In the genomic region with DNA sequence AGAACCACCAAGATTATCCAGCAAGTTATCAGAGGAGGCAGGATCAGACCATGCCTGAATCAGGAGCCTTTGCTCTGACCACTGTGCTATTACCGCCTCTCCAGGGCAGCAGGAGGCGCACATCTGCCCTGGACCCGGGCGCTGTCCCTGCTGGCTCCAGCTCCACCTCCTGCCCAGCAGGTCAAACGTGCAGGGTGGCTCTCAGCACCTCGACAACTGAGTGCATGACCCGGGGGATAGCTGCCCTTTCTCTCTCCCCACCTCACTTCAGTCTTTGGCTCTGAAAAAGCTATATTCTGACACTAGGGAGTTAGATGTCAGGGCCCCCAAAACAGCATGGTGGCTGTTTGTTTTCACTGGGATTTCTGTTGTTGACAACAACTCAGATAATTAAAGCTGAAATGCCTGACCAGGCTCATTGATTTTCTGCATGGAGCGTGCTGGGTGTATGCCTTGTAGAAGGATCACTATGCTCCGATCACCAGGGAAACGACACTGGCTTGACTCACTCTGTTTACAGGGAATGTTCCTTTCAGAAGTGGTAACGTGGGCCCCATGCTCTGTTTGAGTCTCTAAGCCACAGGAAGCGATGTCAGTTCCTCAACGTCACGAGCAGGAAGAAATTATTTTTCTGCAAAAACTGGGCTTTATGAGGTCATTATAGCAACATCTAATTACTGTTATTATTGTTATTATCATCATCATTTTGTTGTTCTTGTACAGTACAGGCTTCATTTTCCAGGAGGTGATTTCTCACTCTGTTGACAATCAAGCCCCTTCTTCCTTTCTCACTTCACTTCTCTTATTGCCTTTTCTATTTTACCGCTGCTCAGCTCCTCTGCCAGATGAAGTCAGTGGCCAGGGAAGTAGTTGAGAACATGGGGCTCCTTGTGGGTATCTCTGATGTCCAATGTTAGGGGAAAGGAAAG, we compare ENCODE assay signal across 1 cellular context.
TF ChIP-seq lines count a peak whose summit lies in the region.

No MANE protein-coding gene starts in this region.

TF ChIP-seq in HepG2, 621 proteins besides CTCF, POLR2A, EP300 and RAD21 (continued from another document and continues in another):
- TF ChIP-seq, protein P1, sequence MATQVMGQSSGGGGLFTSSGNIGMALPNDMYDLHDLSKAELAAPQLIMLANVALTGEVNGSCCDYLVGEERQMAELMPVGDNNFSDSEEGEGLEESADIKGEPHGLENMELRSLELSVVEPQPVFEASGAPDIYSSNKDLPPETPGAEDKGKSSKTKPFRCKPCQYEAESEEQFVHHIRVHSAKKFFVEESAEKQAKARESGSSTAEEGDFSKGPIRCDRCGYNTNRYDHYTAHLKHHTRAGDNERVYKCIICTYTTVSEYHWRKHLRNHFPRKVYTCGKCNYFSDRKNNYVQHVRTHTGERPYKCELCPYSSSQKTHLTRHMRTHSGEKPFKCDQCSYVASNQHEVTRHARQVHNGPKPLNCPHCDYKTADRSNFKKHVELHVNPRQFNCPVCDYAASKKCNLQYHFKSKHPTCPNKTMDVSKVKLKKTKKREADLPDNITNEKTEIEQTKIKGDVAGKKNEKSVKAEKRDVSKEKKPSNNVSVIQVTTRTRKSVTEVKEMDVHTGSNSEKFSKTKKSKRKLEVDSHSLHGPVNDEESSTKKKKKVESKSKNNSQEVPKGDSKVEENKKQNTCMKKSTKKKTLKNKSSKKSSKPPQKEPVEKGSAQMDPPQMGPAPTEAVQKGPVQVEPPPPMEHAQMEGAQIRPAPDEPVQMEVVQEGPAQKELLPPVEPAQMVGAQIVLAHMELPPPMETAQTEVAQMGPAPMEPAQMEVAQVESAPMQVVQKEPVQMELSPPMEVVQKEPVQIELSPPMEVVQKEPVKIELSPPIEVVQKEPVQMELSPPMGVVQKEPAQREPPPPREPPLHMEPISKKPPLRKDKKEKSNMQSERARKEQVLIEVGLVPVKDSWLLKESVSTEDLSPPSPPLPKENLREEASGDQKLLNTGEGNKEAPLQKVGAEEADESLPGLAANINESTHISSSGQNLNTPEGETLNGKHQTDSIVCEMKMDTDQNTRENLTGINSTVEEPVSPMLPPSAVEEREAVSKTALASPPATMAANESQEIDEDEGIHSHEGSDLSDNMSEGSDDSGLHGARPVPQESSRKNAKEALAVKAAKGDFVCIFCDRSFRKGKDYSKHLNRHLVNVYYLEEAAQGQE (IDR thresholded peaks at IDR 0.05; ENCODE audit: borderline replicate concordance in 1 of 2, low read depth in 1 of 2, low read length in 2 of 2), result peak in 1 of 2 experiments; percentile 37; a peak in 1 of 4 replicates
- no peak for TF ChIP-seq MTA3 (CRISPR knock-in tag; IDR thresholded peaks at IDR 0.05)
- TF ChIP-seq, protein P2, sequence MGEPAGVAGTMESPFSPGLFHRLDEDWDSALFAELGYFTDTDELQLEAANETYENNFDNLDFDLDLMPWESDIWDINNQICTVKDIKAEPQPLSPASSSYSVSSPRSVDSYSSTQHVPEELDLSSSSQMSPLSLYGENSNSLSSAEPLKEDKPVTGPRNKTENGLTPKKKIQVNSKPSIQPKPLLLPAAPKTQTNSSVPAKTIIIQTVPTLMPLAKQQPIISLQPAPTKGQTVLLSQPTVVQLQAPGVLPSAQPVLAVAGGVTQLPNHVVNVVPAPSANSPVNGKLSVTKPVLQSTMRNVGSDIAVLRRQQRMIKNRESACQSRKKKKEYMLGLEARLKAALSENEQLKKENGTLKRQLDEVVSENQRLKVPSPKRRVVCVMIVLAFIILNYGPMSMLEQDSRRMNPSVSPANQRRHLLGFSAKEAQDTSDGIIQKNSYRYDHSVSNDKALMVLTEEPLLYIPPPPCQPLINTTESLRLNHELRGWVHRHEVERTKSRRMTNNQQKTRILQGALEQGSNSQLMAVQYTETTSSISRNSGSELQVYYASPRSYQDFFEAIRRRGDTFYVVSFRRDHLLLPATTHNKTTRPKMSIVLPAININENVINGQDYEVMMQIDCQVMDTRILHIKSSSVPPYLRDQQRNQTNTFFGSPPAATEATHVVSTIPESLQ (CRISPR knock-in tag; conservative IDR thresholded peaks at IDR 0.05), result no peak
- TF ChIP-seq ZNF264 (CRISPR knock-in tag; IDR thresholded peaks at IDR 0.05), result no peak
- TF ChIP-seq, protein P3, sequence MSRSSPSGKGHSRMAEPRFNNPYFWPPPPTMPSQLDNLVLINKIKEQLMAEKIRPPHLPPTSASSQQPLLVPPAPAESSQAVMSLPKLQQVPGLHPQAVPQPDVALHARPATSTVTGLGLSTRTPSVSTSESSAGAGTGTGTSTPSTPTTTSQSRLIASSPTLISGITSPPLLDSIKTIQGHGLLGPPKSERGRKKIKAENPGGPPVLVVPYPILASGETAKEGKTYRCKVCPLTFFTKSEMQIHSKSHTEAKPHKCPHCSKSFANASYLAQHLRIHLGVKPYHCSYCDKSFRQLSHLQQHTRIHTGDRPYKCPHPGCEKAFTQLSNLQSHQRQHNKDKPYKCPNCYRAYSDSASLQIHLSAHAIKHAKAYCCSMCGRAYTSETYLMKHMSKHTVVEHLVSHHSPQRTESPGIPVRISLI (CRISPR knock-in tag; IDR thresholded peaks at IDR 0.05; ENCODE audit: borderline replicate concordance), result no peak
- TF ChIP-seq GABPA (IDR thresholded peaks at IDR 0.05; ENCODE audit: low read depth, low read length), result no peak; the same call in 1 of the 2 replicates
- TF ChIP-seq GABPA (CRISPR knock-in tag; IDR thresholded peaks at IDR 0.05; ENCODE audit: low read depth), result peak; percentile 81
- no peak for TF ChIP-seq JUN (CRISPR knock-in tag; IDR thresholded peaks at IDR 0.05)
- no peak for TF ChIP-seq ZNF232 (CRISPR knock-in tag; IDR thresholded peaks at IDR 0.05; ENCODE audit: borderline replicate concordance)
- TF ChIP-seq CHD4 (IDR thresholded peaks at IDR 0.05; ENCODE audit: borderline replicate concordance, low read length), result no peak; the same call in 1 of the 2 replicates
- TF ChIP-seq KDM5B (CRISPR knock-in tag; IDR thresholded peaks at IDR 0.05; ENCODE audit: borderline replicate concordance), result peak; percentile 28; the same call in 1 of the 2 replicates
- TF ChIP-seq NCOA5 (CRISPR knock-in tag; IDR thresholded peaks at IDR 0.05), result no peak
- TF ChIP-seq CHD2 (IDR thresholded peaks at IDR 0.05; ENCODE audit: low read depth, low read length), result no peak
- TF ChIP-seq, protein P4, sequence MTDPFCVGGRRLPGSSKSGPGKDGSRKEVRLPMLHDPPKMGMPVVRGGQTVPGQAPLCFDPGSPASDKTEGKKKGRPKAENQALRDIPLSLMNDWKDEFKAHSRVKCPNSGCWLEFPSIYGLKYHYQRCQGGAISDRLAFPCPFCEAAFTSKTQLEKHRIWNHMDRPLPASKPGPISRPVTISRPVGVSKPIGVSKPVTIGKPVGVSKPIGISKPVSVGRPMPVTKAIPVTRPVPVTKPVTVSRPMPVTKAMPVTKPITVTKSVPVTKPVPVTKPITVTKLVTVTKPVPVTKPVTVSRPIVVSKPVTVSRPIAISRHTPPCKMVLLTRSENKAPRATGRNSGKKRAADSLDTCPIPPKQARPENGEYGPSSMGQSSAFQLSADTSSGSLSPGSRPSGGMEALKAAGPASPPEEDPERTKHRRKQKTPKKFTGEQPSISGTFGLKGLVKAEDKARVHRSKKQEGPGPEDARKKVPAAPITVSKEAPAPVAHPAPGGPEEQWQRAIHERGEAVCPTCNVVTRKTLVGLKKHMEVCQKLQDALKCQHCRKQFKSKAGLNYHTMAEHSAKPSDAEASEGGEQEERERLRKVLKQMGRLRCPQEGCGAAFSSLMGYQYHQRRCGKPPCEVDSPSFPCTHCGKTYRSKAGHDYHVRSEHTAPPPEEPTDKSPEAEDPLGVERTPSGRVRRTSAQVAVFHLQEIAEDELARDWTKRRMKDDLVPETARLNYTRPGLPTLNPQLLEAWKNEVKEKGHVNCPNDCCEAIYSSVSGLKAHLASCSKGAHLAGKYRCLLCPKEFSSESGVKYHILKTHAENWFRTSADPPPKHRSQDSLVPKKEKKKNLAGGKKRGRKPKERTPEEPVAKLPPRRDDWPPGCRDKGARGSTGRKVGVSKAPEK (CRISPR knock-in tag; IDR thresholded peaks at IDR 0.05; ENCODE audit: borderline replicate concordance), result no peak
- TF ChIP-seq ZNF709 (CRISPR knock-in tag; IDR thresholded peaks at IDR 0.05), result no peak
- no peak for TF ChIP-seq ZNF891 (CRISPR knock-in tag; IDR thresholded peaks at IDR 0.05)
- TF ChIP-seq ZNF274 (CRISPR knock-in tag; IDR thresholded peaks at IDR 0.05), result peak; percentile 96
- TF ChIP-seq ZEB1 (IDR thresholded peaks at IDR 0.05; ENCODE audit: insufficient replicate concordance, low read depth), result no peak
- TF ChIP-seq KLF12 (CRISPR knock-in tag; IDR thresholded peaks at IDR 0.05; ENCODE audit: borderline replicate concordance), result no peak
- TF ChIP-seq HDAC1 (CRISPR knock-in tag; IDR thresholded peaks at IDR 0.05), result peak; percentile 83; the same call in 1 of the 2 replicates
- peak; percentile 79 for TF ChIP-seq KDM2A (CRISPR knock-in tag; IDR thresholded peaks at IDR 0.05; ENCODE audit: borderline replicate concordance, low read depth)
- no peak for TF ChIP-seq KDM5A (IDR thresholded peaks at IDR 0.05; ENCODE audit: borderline replicate concordance, low read length)
- TF ChIP-seq ZFP36L2 (CRISPR knock-in tag; IDR thresholded peaks at IDR 0.05), result no peak
- TF ChIP-seq KAT8 (CRISPR knock-in tag; IDR thresholded peaks at IDR 0.05), result peak; percentile 33; the same call in 1 of the 2 replicates
- TF ChIP-seq, protein P5, sequence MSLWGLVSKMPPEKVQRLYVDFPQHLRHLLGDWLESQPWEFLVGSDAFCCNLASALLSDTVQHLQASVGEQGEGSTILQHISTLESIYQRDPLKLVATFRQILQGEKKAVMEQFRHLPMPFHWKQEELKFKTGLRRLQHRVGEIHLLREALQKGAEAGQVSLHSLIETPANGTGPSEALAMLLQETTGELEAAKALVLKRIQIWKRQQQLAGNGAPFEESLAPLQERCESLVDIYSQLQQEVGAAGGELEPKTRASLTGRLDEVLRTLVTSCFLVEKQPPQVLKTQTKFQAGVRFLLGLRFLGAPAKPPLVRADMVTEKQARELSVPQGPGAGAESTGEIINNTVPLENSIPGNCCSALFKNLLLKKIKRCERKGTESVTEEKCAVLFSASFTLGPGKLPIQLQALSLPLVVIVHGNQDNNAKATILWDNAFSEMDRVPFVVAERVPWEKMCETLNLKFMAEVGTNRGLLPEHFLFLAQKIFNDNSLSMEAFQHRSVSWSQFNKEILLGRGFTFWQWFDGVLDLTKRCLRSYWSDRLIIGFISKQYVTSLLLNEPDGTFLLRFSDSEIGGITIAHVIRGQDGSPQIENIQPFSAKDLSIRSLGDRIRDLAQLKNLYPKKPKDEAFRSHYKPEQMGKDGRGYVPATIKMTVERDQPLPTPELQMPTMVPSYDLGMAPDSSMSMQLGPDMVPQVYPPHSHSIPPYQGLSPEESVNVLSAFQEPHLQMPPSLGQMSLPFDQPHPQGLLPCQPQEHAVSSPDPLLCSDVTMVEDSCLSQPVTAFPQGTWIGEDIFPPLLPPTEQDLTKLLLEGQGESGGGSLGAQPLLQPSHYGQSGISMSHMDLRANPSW (CRISPR knock-in tag; IDR thresholded peaks at IDR 0.05; ENCODE audit: borderline replicate concordance), result no peak
- no peak for TF ChIP-seq ZNF567 (CRISPR knock-in tag; IDR thresholded peaks at IDR 0.05; ENCODE audit: borderline replicate concordance)
- TF ChIP-seq FOXC1 (CRISPR knock-in tag; IDR thresholded peaks at IDR 0.05; ENCODE audit: borderline replicate concordance), result no peak; the same call in 1 of the 2 replicates
- TF ChIP-seq JARID2 (CRISPR knock-in tag; IDR thresholded peaks at IDR 0.05; ENCODE audit: insufficient replicate concordance), result no peak
- TF ChIP-seq, protein P6, sequence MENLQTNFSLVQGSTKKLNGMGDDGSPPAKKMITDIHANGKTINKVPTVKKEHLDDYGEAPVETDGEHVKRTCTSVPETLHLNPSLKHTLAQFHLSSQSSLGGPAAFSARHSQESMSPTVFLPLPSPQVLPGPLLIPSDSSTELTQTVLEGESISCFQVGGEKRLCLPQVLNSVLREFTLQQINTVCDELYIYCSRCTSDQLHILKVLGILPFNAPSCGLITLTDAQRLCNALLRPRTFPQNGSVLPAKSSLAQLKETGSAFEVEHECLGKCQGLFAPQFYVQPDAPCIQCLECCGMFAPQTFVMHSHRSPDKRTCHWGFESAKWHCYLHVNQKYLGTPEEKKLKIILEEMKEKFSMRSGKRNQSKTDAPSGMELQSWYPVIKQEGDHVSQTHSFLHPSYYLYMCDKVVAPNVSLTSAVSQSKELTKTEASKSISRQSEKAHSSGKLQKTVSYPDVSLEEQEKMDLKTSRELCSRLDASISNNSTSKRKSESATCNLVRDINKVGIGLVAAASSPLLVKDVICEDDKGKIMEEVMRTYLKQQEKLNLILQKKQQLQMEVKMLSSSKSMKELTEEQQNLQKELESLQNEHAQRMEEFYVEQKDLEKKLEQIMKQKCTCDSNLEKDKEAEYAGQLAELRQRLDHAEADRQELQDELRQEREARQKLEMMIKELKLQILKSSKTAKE (CRISPR knock-in tag; IDR thresholded peaks at IDR 0.05; ENCODE audit: borderline replicate concordance), result peak; percentile 62
- TF ChIP-seq POLR2G (IDR thresholded peaks at IDR 0.05; ENCODE audit: low read depth, low read length), result no peak
- TF ChIP-seq ZNF7 (CRISPR knock-in tag; IDR thresholded peaks at IDR 0.05), result no peak
- TF ChIP-seq, protein P7, sequence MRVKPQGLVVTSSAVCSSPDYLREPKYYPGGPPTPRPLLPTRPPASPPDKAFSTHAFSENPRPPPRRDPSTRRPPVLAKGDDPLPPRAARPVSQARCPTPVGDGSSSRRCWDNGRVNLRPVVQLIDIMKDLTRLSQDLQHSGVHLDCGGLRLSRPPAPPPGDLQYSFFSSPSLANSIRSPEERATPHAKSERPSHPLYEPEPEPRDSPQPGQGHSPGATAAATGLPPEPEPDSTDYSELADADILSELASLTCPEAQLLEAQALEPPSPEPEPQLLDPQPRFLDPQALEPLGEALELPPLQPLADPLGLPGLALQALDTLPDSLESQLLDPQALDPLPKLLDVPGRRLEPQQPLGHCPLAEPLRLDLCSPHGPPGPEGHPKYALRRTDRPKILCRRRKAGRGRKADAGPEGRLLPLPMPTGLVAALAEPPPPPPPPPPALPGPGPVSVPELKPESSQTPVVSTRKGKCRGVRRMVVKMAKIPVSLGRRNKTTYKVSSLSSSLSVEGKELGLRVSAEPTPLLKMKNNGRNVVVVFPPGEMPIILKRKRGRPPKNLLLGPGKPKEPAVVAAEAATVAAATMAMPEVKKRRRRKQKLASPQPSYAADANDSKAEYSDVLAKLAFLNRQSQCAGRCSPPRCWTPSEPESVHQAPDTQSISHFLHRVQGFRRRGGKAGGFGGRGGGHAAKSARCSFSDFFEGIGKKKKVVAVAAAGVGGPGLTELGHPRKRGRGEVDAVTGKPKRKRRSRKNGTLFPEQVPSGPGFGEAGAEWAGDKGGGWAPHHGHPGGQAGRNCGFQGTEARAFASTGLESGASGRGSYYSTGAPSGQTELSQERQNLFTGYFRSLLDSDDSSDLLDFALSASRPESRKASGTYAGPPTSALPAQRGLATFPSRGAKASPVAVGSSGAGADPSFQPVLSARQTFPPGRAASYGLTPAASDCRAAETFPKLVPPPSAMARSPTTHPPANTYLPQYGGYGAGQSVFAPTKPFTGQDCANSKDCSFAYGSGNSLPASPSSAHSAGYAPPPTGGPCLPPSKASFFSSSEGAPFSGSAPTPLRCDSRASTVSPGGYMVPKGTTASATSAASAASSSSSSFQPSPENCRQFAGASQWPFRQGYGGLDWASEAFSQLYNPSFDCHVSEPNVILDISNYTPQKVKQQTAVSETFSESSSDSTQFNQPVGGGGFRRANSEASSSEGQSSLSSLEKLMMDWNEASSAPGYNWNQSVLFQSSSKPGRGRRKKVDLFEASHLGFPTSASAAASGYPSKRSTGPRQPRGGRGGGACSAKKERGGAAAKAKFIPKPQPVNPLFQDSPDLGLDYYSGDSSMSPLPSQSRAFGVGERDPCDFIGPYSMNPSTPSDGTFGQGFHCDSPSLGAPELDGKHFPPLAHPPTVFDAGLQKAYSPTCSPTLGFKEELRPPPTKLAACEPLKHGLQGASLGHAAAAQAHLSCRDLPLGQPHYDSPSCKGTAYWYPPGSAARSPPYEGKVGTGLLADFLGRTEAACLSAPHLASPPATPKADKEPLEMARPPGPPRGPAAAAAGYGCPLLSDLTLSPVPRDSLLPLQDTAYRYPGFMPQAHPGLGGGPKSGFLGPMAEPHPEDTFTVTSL (CRISPR knock-in tag; IDR thresholded peaks at IDR 0.05; ENCODE audit: borderline replicate concordance), result peak; percentile 74; the same call in 1 of the 2 replicates
- TF ChIP-seq MXI1 (IDR thresholded peaks at IDR 0.05; ENCODE audit: borderline replicate concordance, low read depth, low read length), result peak; percentile 74; the same call in 1 of the 3 replicates
